Comparison of ENCODE assay signal across 1 cellular context in the genomic region with DNA sequence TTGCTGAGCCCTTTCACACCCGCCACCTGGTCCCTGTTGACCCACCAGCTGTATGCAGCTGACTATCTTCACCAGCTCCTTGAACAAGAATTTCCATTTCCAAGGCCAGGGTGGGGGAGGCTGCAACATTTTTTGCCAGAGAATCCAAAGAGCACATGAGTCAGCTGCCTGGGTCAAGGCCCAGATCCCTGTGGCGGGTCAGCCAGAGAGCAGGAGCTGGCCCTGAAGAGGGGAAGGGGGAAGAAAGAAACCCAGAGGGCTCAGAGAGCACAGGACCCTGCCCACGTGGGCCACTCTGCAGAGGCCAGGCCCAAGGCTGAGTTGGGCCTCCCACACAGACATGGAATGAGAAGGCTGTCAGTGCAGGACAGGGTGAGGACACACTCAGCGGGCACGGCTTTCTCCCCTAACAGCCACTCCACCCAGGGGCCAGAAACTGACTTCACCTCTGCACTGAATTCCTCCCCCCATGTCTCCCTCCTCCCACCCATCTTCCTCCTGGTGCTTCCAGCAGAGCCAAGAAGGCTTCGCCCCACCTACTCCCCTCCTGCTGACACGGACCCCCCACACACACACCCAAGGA.
TF ChIP-seq lines count a peak whose summit lies in the region.

No MANE protein-coding gene starts in this region.

TF ChIP-seq in SK-N-SH, 30 proteins besides CTCF, POLR2A, EP300 and RAD21 (continued from another document):
- TF ChIP-seq FOXM1 (IDR thresholded peaks at IDR 0.05; ENCODE audit: low read depth), result no peak
- TF ChIP-seq, protein P1, sequence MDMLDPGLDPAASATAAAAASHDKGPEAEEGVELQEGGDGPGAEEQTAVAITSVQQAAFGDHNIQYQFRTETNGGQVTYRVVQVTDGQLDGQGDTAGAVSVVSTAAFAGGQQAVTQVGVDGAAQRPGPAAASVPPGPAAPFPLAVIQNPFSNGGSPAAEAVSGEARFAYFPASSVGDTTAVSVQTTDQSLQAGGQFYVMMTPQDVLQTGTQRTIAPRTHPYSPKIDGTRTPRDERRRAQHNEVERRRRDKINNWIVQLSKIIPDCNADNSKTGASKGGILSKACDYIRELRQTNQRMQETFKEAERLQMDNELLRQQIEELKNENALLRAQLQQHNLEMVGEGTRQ (IDR thresholded peaks at IDR 0.05; ENCODE audit: borderline replicate concordance, low read depth, low read length), result no peak
- peak; percentile 89 for TF ChIP-seq FOSL2 (IDR thresholded peaks at IDR 0.05; ENCODE audit: borderline replicate concordance, low read depth)
- no peak for TF ChIP-seq RCOR1 (IDR thresholded peaks at IDR 0.05; ENCODE audit: low read length)
- TF ChIP-seq, protein P2, sequence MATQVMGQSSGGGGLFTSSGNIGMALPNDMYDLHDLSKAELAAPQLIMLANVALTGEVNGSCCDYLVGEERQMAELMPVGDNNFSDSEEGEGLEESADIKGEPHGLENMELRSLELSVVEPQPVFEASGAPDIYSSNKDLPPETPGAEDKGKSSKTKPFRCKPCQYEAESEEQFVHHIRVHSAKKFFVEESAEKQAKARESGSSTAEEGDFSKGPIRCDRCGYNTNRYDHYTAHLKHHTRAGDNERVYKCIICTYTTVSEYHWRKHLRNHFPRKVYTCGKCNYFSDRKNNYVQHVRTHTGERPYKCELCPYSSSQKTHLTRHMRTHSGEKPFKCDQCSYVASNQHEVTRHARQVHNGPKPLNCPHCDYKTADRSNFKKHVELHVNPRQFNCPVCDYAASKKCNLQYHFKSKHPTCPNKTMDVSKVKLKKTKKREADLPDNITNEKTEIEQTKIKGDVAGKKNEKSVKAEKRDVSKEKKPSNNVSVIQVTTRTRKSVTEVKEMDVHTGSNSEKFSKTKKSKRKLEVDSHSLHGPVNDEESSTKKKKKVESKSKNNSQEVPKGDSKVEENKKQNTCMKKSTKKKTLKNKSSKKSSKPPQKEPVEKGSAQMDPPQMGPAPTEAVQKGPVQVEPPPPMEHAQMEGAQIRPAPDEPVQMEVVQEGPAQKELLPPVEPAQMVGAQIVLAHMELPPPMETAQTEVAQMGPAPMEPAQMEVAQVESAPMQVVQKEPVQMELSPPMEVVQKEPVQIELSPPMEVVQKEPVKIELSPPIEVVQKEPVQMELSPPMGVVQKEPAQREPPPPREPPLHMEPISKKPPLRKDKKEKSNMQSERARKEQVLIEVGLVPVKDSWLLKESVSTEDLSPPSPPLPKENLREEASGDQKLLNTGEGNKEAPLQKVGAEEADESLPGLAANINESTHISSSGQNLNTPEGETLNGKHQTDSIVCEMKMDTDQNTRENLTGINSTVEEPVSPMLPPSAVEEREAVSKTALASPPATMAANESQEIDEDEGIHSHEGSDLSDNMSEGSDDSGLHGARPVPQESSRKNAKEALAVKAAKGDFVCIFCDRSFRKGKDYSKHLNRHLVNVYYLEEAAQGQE (IDR thresholded peaks at IDR 0.05; ENCODE audit: low read depth, low read length), result peak; percentile 46; the same call in 1 of the 2 replicates
- TF ChIP-seq, protein P3, sequence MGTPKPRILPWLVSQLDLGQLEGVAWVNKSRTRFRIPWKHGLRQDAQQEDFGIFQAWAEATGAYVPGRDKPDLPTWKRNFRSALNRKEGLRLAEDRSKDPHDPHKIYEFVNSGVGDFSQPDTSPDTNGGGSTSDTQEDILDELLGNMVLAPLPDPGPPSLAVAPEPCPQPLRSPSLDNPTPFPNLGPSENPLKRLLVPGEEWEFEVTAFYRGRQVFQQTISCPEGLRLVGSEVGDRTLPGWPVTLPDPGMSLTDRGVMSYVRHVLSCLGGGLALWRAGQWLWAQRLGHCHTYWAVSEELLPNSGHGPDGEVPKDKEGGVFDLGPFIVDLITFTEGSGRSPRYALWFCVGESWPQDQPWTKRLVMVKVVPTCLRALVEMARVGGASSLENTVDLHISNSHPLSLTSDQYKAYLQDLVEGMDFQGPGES (IDR thresholded peaks at IDR 0.05; ENCODE audit: low read depth, low read length), result no peak
- no peak for TF ChIP-seq ELF1 (IDR thresholded peaks at IDR 0.05)
- TF ChIP-seq TEAD4 (IDR thresholded peaks at IDR 0.05; ENCODE audit: borderline replicate concordance, insufficient read depth), result peak; percentile 80
- no peak for TF ChIP-seq CHD2 (IDR thresholded peaks at IDR 0.05; ENCODE audit: low read length, partially characterized antibody)
- TF ChIP-seq NRF1 (IDR thresholded peaks at IDR 0.05; ENCODE audit: low read depth, low read length), result no peak
- peak; percentile 61; the same call in 1 of the 2 replicates for TF ChIP-seq POLR2AphosphoS5 (IDR thresholded peaks at IDR 0.05; ENCODE audit: low read depth, low read length)
- TF ChIP-seq TCF12 (IDR thresholded peaks at IDR 0.05), result peak; percentile 93
TF ChIP-seq in SK-N-SH: peak in this region for 12.
